24 cellular contexts compared by ENCODE assay signal in genomic region chr17:20991276-20992037, GRCh38. TPM values are rescaled to one million over a fixed set of nuclear protein-coding genes. Genes with fewer than 3 reads are reported as not detected.
DNase-seq lines count a peak whose midpoint lies in the region; ATAC-seq, FAIRE-seq and TF ChIP-seq lines count a peak whose summit lies in the region.
"Had no signal": no experiment of that assay in that cellular context is flagged by ENCODE, and none has a peak within 500 bp of the region (broad histone marks: within the 10 kb centered on the region; RNA-seq: fewer than 3 reads in every experiment).

No MANE protein-coding gene starts in this region.

- H3K23me2 ChIP-seq in H1 (ENCODE audit: low read depth, low read length), result no peaks in the 10 kb centered on the region

- no peak overlapping the region for H3K18ac ChIP-seq in H1 (ENCODE audit: extremely low read depth, low read length)

- H3K9me3 ChIP-seq in H1 (ENCODE audit: insufficient read depth in 2 of 2, low read depth in 1 of 2, low read length in 1 of 2) (peaks cover 0 to 5% of the 10 kb centered on the region in 2 experiments; a peak in 1 of 4 replicates), suprapubic skin (no peaks in the 10 kb centered on the region), gastroesophageal sphincter (no peaks in the 10 kb centered on the region)

- H3K79me2 ChIP-seq in H1 (ENCODE audit: control insufficient read depth in 1 of 2, insufficient read depth in 2 of 2, low read length in 2 of 2), result no peaks in the 10 kb centered on the region

- no peaks in the 10 kb centered on the region for H4K20me1 ChIP-seq in H1 (replicated peaks in 1 of 2; ENCODE audit: control insufficient read depth in 1 of 2, insufficient read depth in 2 of 2, low read length in 2 of 2)

- H3K9ac ChIP-seq in H1 (replicated peaks in 1 of 4; ENCODE audit: extremely low read depth in 1 of 4, low read depth in 3 of 4, low read length in 3 of 4), result no peak overlapping the region
- H3K9ac ChIP-seq: KMS-11 had no signal

- H3K27me3 ChIP-seq in H1 (replicated peaks in 1 of 4; ENCODE audit: control insufficient read depth in 3 of 4, extremely low read depth in 1 of 4, insufficient read depth in 3 of 4, low read length in 3 of 4) (no peaks in the 10 kb centered on the region), suprapubic skin (no peaks in the 10 kb centered on the region), gastroesophageal sphincter (no peaks in the 10 kb centered on the region)

- no peaks in the 10 kb centered on the region for H3K79me1 ChIP-seq in H1 (ENCODE audit: low read depth, low read length)

- H3K4me1 ChIP-seq in H1 (replicated peaks in 1 of 4; ENCODE audit: control insufficient read depth in 3 of 4, insufficient read depth in 4 of 4, low read length in 3 of 4) (peaks cover 0 to 5% (median under 1%) of the 10 kb centered on the region in 4 experiments; a peak in 3 of 7 replicates), suprapubic skin (peaks cover 9% of the 10 kb centered on the region), gastroesophageal sphincter (peaks cover 0 to 7% (median 3%) of the 10 kb centered on the region in 3 donors)

- peak; percentile 27 for DNase-seq in activated CD4-positive, CD25-positive, alpha-beta regulatory T cell treated with anti-CD3 and anti-CD28 coated beads, Interleukin-2, amount 50 U/mL, for 72 hours
- DNase-seq in H1 (ENCODE audit: low read depth in 1 of 2, low spot score in 2 of 2) (no peak), neural crest cell (ENCODE audit: low read depth, low spot score) (no peak), suprapubic skin (ENCODE audit: low spot score in 2 of 2) (peak; percentile 46 to 73), activated gamma-delta T cell treated with Interleukin-2 at 50 U/mL for 16 hours (no peak), NCI-H526 treated with DMSO at 0.1 percent for 48 hours (lab: John Stamatoyannopoulos, UW) (no peak)
- DNase-seq: AML-193; C1 segment of cervical spinal cord; Calu3; CD8-positive, alpha-beta memory T cell; DMS153; IMR-90; NCI-H1092 treated with DMSO at 0.1 percent for 48 hours; NCI-H1436 treated with DMSO at 0.1 percent for 48 hours; NCI-H1930; NCI-H2227 treated with DMSO at 0.1 percent for 48 hours; NCI-H510A; NCI-H748 treated with DMSO at 0.1 percent for 48 hours; NK-92 treated with Interleukin-12 subunit alpha and Interleukin-12 subunit beta, amount 100 ng/mL, for 24 hours had no signal

- H3K27ac ChIP-seq in H1 (ENCODE audit: low read depth, low read length), result no peak overlapping the region
- H3K27ac ChIP-seq in suprapubic skin, result no peak overlapping the region
- H3K27ac ChIP-seq in gastroesophageal sphincter, result no peak overlapping the region
- H3K27ac ChIP-seq: KMS-11 had no signal

- WGBS in H1 (ENCODE audit: extremely low coverage in 1 of 2, insufficient coverage in 1 of 2, insufficient read length in 1 of 2, insufficient replicate concordance in 2 of 2, low coverage in 1 of 2, low lambda C conversion rate in 2 of 2, missing lambda C conversion rate in 1 of 2), 2 experiments, result 83% methylated on average over 17 of the region's 17 CpGs; no CpG with 5 or more reads in 1 of the 2 experiments
- 91% methylated on average over 9 of the region's 17 CpGs for WGBS in suprapubic skin
- WGBS in gastroesophageal sphincter (ENCODE audit: low coverage in 1 of 2), 2 donors, result 87 to 93% methylated on average over 6 to 11 of the region's 17 CpGs

- H3K27me3 Mint-ChIP-seq in neural crest cell (ENCODE audit: low read depth), result peaks cover 12% of the 10 kb centered on the region
- H3K27me3 Mint-ChIP-seq: CD8-positive, alpha-beta memory T cell had no signal

- TF ChIP-seq EP300 in H1 (IDR thresholded peaks at IDR 0.05; ENCODE audit: borderline replicate concordance in 1 of 2, low read depth in 2 of 2, low read length in 2 of 2), result no peak
- no peak for TF ChIP-seq EP300 in suprapubic skin (IDR thresholded peaks at IDR 0.05)
- no peak for TF ChIP-seq EP300 in gastroesophageal sphincter (IDR thresholded peaks at IDR 0.05)

- no peak overlapping the region for H3K4ac ChIP-seq in H1 (replicated peaks; ENCODE audit: insufficient read length, low read depth, low read length)

- H4K8ac ChIP-seq in H1 (ENCODE audit: extremely low read depth, insufficient read depth, low read length), result no peak overlapping the region

- no peak overlapping the region for H2BK12ac ChIP-seq in H1 (ENCODE audit: low read depth, low read length)

- H3K56ac ChIP-seq in H1 (replicated peaks; ENCODE audit: insufficient read length, low read depth, low read length), result no peak overlapping the region

- peak overlapping the region; percentile 43 for H3K27ac Mint-ChIP-seq in neural crest cell (ENCODE audit: unreplicated experiment)

- H3K36me3 ChIP-seq in H1 (ENCODE audit: control insufficient read depth in 2 of 4, insufficient read depth in 4 of 4, low read length in 3 of 4), result no peaks in the 10 kb centered on the region; a peak in 1 of 8 replicates
- no peaks in the 10 kb centered on the region for H3K36me3 ChIP-seq in suprapubic skin
- no peaks in the 10 kb centered on the region for H3K36me3 ChIP-seq in gastroesophageal sphincter

- FAIRE-seq in H1 (lab: Jason Lieb, UNC), result no peak
- FAIRE-seq: GM12892 had no signal

- CTCF ChIA-PET in H1 (lab: Charles Lee; ENCODE audit: partially characterized antibody), result interaction anchor here (1.8 kb wide), 1 partner anchor 10 kb away, joined by 8 read pairs; no protein-coding TSS in a partner anchor

- no peak for TF ChIP-seq RAD21 in H1 (IDR thresholded peaks at IDR 0.05 in 1 of 2, conservative IDR thresholded peaks at IDR 0.05 in 1 of 2; ENCODE audit: low read depth in 2 of 2, low read length in 2 of 2)

- H2BK120ac ChIP-seq in H1 (replicated peaks; ENCODE audit: low read depth, low read length), result no peak overlapping the region

- H3K4me3 Mint-ChIP-seq in neural crest cell, result peak overlapping the region; percentile 44

- peaks cover 39% of the 10 kb centered on the region for H3K4me1 Mint-ChIP-seq in neural crest cell

- H2AFZ ChIP-seq in H1 (ENCODE audit: low read length), result no peak overlapping the region

- H3K4me2 ChIP-seq in H1 (ENCODE audit: insufficient read depth in 1 of 2, low read depth in 2 of 2, low read length in 2 of 2), result no peak overlapping the region
- H3K4me2 ChIP-seq: KMS-11 had no signal

- POLR2A ChIA-PET in H1 (lab: Charles Lee; ENCODE audit: partially characterized antibody), result interaction anchor here (1.5 kb wide), 1 partner anchor 242 kb away, joined by 3 read pairs; no protein-coding TSS in a partner anchor

- TF ChIP-seq CTCF in H1 (IDR thresholded peaks at IDR 0.05; ENCODE audit: control extremely low read depth in 1 of 3, insufficient read depth in 1 of 3, low read depth in 1 of 3, low read length in 3 of 3) (no peak), neural crest cell (conservative IDR thresholded peaks at IDR 0.05) (no peak), suprapubic skin (IDR thresholded peaks at IDR 0.05) (no peak), gastroesophageal sphincter (IDR thresholded peaks at IDR 0.05) (no peak)

- H4K5ac ChIP-seq in H1 (ENCODE audit: insufficient read length, low read depth, low read length), result no peak overlapping the region

- H3K4me3 ChIP-seq in H1 (ENCODE audit: extremely low read depth in 1 of 4, insufficient read depth in 2 of 4, low read depth in 3 of 4, low read length in 4 of 4) (no peak overlapping the region), suprapubic skin (no peak overlapping the region), gastroesophageal sphincter (no peak overlapping the region)

- H2BK5ac ChIP-seq in H1 (ENCODE audit: low read depth, low read length), result no peak overlapping the region

- peak overlapping the region; percentile 35 for H4K91ac ChIP-seq in H1 (replicated peaks; ENCODE audit: insufficient read length, low read length)

- H3K36me3 Mint-ChIP-seq in neural crest cell (ENCODE audit: low read depth), result peaks cover 13% of the 10 kb centered on the region
- H3K36me3 Mint-ChIP-seq: CD8-positive, alpha-beta memory T cell had no signal

- H3K9me3 Mint-ChIP-seq in neural crest cell, result peaks cover 4% of the 10 kb centered on the region
- H3K9me3 Mint-ChIP-seq: CD8-positive, alpha-beta memory T cell had no signal

- TF ChIP-seq POLR2A in H1 (IDR thresholded peaks at IDR 0.05; ENCODE audit: control extremely low read depth in 1 of 2, low read depth in 2 of 2, low read length in 2 of 2) (no peak), suprapubic skin (IDR thresholded peaks at IDR 0.05) (no peak), gastroesophageal sphincter (IDR thresholded peaks at IDR 0.05) (no peak)

- H2BK15ac ChIP-seq in H1 (ENCODE audit: low read length), result no peak overlapping the region

- no peak for ATAC-seq in activated CD4-positive, CD25-positive, alpha-beta regulatory T cell treated with anti-CD3 and anti-CD28 coated beads, Interleukin-2, amount 50 U/mL, for 24 hours
- ATAC-seq in gastroesophageal sphincter, result no peak
- ATAC-seq: Panc1 had no signal

- no peak overlapping the region for H2BK20ac ChIP-seq in H1 (ENCODE audit: low read length)

- H3K23ac ChIP-seq in H1 (ENCODE audit: insufficient read length), result no peak overlapping the region

- no peak overlapping the region for H2AK5ac ChIP-seq in H1 (ENCODE audit: low read depth, low read length)

- H3K14ac ChIP-seq in H1 (ENCODE audit: insufficient read length), result no peak overlapping the region

TF ChIP-seq in H1, 55 proteins besides CTCF, POLR2A, EP300 and RAD21:
- TF ChIP-seq KDM5A (IDR thresholded peaks at IDR 0.05; ENCODE audit: low read length) (no peak), CBX8 (IDR thresholded peaks at IDR 0.05; ENCODE audit: borderline replicate concordance, low read depth, low read length) (no peak), JUND (IDR thresholded peaks at IDR 0.05; ENCODE audit: low read length) (no peak), GABPA (IDR thresholded peaks at IDR 0.05; ENCODE audit: borderline replicate concordance, insufficient read depth, low read length) (no peak), NRF1 (IDR thresholded peaks at IDR 0.05; ENCODE audit: low read depth, low read length) (no peak)

RNA-seq across cellular contexts. Expression of gene USP22, which starts 51.4 kb away (rescaled TPM):
- total RNA-seq in H1 (2021; fragmentation: NEBNext Ultra II Directional; extraction: Animal tissue kit (Norgen Biotek cat#: 25700)), result 316 and 321 TPM in 2 replicates
- 221 and 365 TPM in 2 replicates for polyA plus RNA-seq in H1 (2011; rRNA removed)
- polyA plus RNA-seq in H1 (2011; cell fraction: cytosol; rRNA removed), result 169 TPM
- 298 TPM for polyA plus RNA-seq in H1 (2011; cell fraction: nucleus; rRNA removed)
- polyA plus RNA-seq in H1 (2012, experiment 1 of 2), result 171 to 196 TPM (median 176 TPM) in 4 replicates
- 106 TPM for polyA plus RNA-seq in H1 (2012, experiment 2 of 2)
- 137 TPM for polyA plus RNA-seq in H1 (2013, experiment 1 of 2)
- 124 TPM for polyA plus RNA-seq in H1 (2013, experiment 2 of 2)
- 456 and 459 TPM in 2 replicates for polyA minus RNA-seq in H1 (2011; rRNA and poly(A)+ RNA removed)
- 270 TPM for polyA minus RNA-seq in H1 (2011; cell fraction: cytosol; rRNA and poly(A)+ RNA removed)
- 188 TPM for polyA minus RNA-seq in H1 (2011; cell fraction: nucleus; rRNA and poly(A)+ RNA removed)
- 386 and 390 TPM in 2 replicates for total RNA-seq in neural crest cell
- total RNA-seq in suprapubic skin, result 100 to 1,000 TPM; 116 to 166 (median 152) TPM
- total RNA-seq in gastroesophageal sphincter, result 100 to 1,000 TPM; 101 to 128 (median 104) TPM

Comparison
In these comparisons a context has a peak if more than half of its experiments do, and no peak if none do; other contexts are left out.
1. DNase-seq: peak in activated CD4-positive, CD25-positive, alpha-beta regulatory T cell treated with anti-CD3 and anti-CD28 coated beads, Interleukin-2, amount 50 U/mL, for 72 hours (single experiment) and suprapubic skin (2 of 2); none in H1 (0 of 2), neural crest cell (single experiment), activated gamma-delta T cell treated with Interleukin-2 at 50 U/mL for 16 hours (single experiment) and NCI-H526 treated with DMSO at 0.1 percent for 48 hours (single experiment).